In genomic region chr2:64212801-64213321, GRCh38 we compare ENCODE assay signal across 8 cellular contexts.
DNase-seq lines count a peak whose midpoint lies in the region; ATAC-seq lines count a peak whose summit lies in the region.

No MANE protein-coding gene starts in this region.

- no peaks in the 10 kb centered on the region for H3K27me3 ChIP-seq in muscle layer of duodenum (ENCODE audit: low read depth, low read length)
- no peaks in the 10 kb centered on the region for H3K27me3 ChIP-seq in MG63

- H3K4me1 ChIP-seq in muscle layer of duodenum (ENCODE audit: control insufficient read depth in 1 of 2, insufficient read depth in 2 of 2, low read length in 2 of 2), result peaks cover 3 to 22% of the 10 kb centered on the region in 2 donors

- no peak overlapping the region for H3K4me3 Mint-ChIP-seq in activated CD8-positive, alpha-beta T cell treated with anti-CD3 and anti-CD28 coated beads, Interleukin-2, amount 10 ng/mL, durations not matched to agents 7 days and 5 days

- no peaks in the 10 kb centered on the region for H3K9me3 Mint-ChIP-seq in activated CD8-positive, alpha-beta T cell treated with anti-CD3 and anti-CD28 coated beads, Interleukin-2, amount 10 ng/mL, durations not matched to agents 7 days and 5 days (ENCODE audit: insufficient read depth)

- H3K27me3 Mint-ChIP-seq in activated CD8-positive, alpha-beta T cell treated with anti-CD3 and anti-CD28 coated beads, Interleukin-2, amount 10 ng/mL, durations not matched to agents 7 days and 5 days (ENCODE audit: low read depth), result no peaks in the 10 kb centered on the region

- peak overlapping the region; percentile 62 for H3K27ac ChIP-seq in muscle layer of duodenum (ENCODE audit: low read length)

- CTCF ChIA-PET in activated CD8-positive, alpha-beta T cell treated with anti-CD3 and anti-CD28 coated beads, Interleukin-2, amount 10 ng/mL, durations not matched to agents 7 days and 5 days (lab: Charles Lee), result interaction anchor here (1.0 to 1.2 kb wide), 4 partner anchors 10 to 114 kb away, joined by 3 to 7 read pairs (median 4); no protein-coding TSS in a partner anchor

- H3K4me1 Mint-ChIP-seq in activated CD8-positive, alpha-beta T cell treated with anti-CD3 and anti-CD28 coated beads, Interleukin-2, amount 10 ng/mL, durations not matched to agents 7 days and 5 days (ENCODE audit: low read depth), result peaks cover 48% of the 10 kb centered on the region

- no peaks in the 10 kb centered on the region for H3K9me3 ChIP-seq in muscle layer of duodenum (ENCODE audit: control insufficient read depth in 1 of 2, low read length in 2 of 2)
- no peaks in the 10 kb centered on the region for H3K9me3 ChIP-seq in MG63

- peak; percentile 26 for ATAC-seq in GM18511 (IDR thresholded peaks at IDR 0.05; ENCODE audit: unreplicated experiment)
- peak; percentile 32 for ATAC-seq in HG03342 (IDR thresholded peaks at IDR 0.05; ENCODE audit: unreplicated experiment)
- peak; percentile 60 for ATAC-seq in activated CD8-positive, alpha-beta T cell treated with anti-CD3 and anti-CD28 coated beads, Interleukin-2, amount 10 ng/mL, durations not matched to agents 7 days and 5 days
- no peak for ATAC-seq in HG03108 (IDR thresholded peaks at IDR 0.05; ENCODE audit: unreplicated experiment)

- H3K36me3 ChIP-seq in muscle layer of duodenum (ENCODE audit: control insufficient read depth in 1 of 2, insufficient read depth in 2 of 2, low read length in 2 of 2) (peaks cover 0 to 3% of the 10 kb centered on the region in 2 donors), MG63 (no peaks in the 10 kb centered on the region)

- H3K4me3 ChIP-seq in muscle layer of duodenum (ENCODE audit: low read depth in 1 of 2, low read length in 2 of 2) (no peak overlapping the region), MG63 (no peak overlapping the region)

- H3K27ac Mint-ChIP-seq in activated CD8-positive, alpha-beta T cell treated with anti-CD3 and anti-CD28 coated beads, Interleukin-2, amount 10 ng/mL, durations not matched to agents 7 days and 5 days, result peak overlapping the region; percentile 37

- POLR2A ChIA-PET in activated CD8-positive, alpha-beta T cell treated with anti-CD3 and anti-CD28 coated beads, Interleukin-2, amount 10 ng/mL, durations not matched to agents 7 days and 5 days (lab: Charles Lee), result interaction anchor here (1.1 kb wide), 1 partner anchor 9 kb away, joined by 4 read pairs; no protein-coding TSS in a partner anchor

- DNase-seq in activated CD8-positive, alpha-beta T cell treated with anti-CD3 and anti-CD28 coated beads, Interleukin-2, amount 10 ng/mL, durations not matched to agents 7 days and 5 days, result peak; percentile 58
- DNase-seq in DMS79 treated with DMSO at 0.1 percent for 48 hours (lab: John Stamatoyannopoulos, UW), result no peak
- DNase-seq in activated gamma-delta T cell (lab: John Stamatoyannopoulos, UW), result no peak
- no peak for DNase-seq in MG63

- H3K36me3 Mint-ChIP-seq in activated CD8-positive, alpha-beta T cell treated with anti-CD3 and anti-CD28 coated beads, Interleukin-2, amount 10 ng/mL, durations not matched to agents 7 days and 5 days (ENCODE audit: low read depth), result peaks cover 3% of the 10 kb centered on the region
